19 cellular contexts compared by ENCODE assay signal in the genomic region with DNA sequence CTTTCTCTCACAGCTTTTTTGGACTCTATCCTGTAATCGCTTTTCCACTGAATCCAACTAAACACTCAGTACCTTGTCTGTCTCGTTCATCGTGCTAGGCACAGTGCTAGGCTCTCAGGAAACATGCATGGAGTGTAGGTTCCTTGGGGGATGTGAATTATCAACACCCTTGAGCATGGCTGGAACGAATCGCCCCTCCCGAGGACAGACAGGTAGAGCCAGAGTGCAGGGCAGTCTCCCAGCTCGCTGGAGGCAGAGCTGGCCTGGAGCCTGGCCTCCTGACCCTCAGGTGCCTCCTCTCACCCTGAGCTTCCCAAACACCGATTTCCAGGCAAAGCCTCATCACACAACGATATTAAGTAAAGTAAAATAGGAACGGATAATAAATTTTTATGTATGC.
A peak's percentile ranks its signal among the peaks of the same experiment; 100 is the strongest.
DNase-seq lines count a peak whose midpoint lies in the region; ATAC-seq and TF ChIP-seq lines count a peak whose summit lies in the region.
"Had no signal": no experiment of that assay in that cellular context is flagged by ENCODE, and none has a peak within 500 bp of the region (broad histone marks: within the 10 kb centered on the region; RNA-seq: fewer than 3 reads in every experiment).

No MANE protein-coding gene starts in this region.

- no peaks in the 10 kb centered on the region for H3K9me3 ChIP-seq in neural progenitor cell (ENCODE audit: low read depth)
- peaks cover 15% of the 10 kb centered on the region; the same call in 1 of the 2 replicates for H3K9me3 ChIP-seq in OCI-LY7 (ENCODE audit: low read length)
- no peaks in the 10 kb centered on the region for H3K9me3 ChIP-seq in testis
- H3K9me3 ChIP-seq: BE2C had no signal

- intact Hi-C loops in OCI-LY7 (cut with micrococcal nuclease; ENCODE audit: unreplicated experiment) (no loop called here), testis (cut with DNase I; ENCODE audit: low total_unique reads) (no loop called here)

- WGBS in testis, 2 donors: 86 to 87% methylated on average over 10 of the region's 10 CpGs

- H3K4me2 ChIP-seq in neural progenitor cell (no peak overlapping the region), OCI-LY7 (ENCODE audit: low read length) (no peak overlapping the region)

- peaks cover 3% of the 10 kb centered on the region for H3K4me1 Mint-ChIP-seq in activated CD8-positive, alpha-beta memory T cell treated with anti-CD3 and anti-CD28 coated beads, Interleukin-2, amount 10 ng/mL, durations not matched to agents 7 days and 5 days
- peaks cover 5% of the 10 kb centered on the region for H3K4me1 Mint-ChIP-seq in neural progenitor cell
- H3K4me1 Mint-ChIP-seq: CD4-positive, alpha-beta memory T cell had no signal

- no peaks in the 10 kb centered on the region for H3K79me2 ChIP-seq in neural progenitor cell (ENCODE audit: low read depth)
- no peaks in the 10 kb centered on the region for H3K79me2 ChIP-seq in OCI-LY7 (ENCODE audit: insufficient read depth, low read depth, low read length)

- no peaks in the 10 kb centered on the region for H3K36me3 ChIP-seq in neural progenitor cell
- H3K36me3 ChIP-seq in OCI-LY7 (ENCODE audit: insufficient read depth, low read length): peaks cover 4% of the 10 kb centered on the region; the same call in 1 of the 2 replicates
- H3K36me3 ChIP-seq in testis (ENCODE audit: low read depth, missing control alignments): no peaks in the 10 kb centered on the region
- H3K36me3 ChIP-seq: BE2C had no signal

- H3K9ac ChIP-seq in neural progenitor cell: no peak overlapping the region

- no peak overlapping the region for H2AFZ ChIP-seq in neural progenitor cell (replicated peaks)
- H2AFZ ChIP-seq in OCI-LY7 (ENCODE audit: low read length): no peak overlapping the region

- no peaks in the 10 kb centered on the region for H3K27me3 Mint-ChIP-seq in activated CD8-positive, alpha-beta memory T cell treated with anti-CD3 and anti-CD28 coated beads, Interleukin-2, amount 10 ng/mL, durations not matched to agents 7 days and 5 days
- H3K27me3 Mint-ChIP-seq in neural progenitor cell (ENCODE audit: insufficient read depth, low read depth): peaks cover 6% of the 10 kb centered on the region

- POLR2A ChIA-PET in OCI-LY7 (lab: Charles Lee): interaction anchor here (0.6 to 1.5 kb wide), 3 partner anchors 13 to 763 kb away, joined by 3 to 4 read pairs (median 3); no protein-coding TSS in a partner anchor

- H3K9me3 Mint-ChIP-seq in activated CD8-positive, alpha-beta memory T cell treated with anti-CD3 and anti-CD28 coated beads, Interleukin-2, amount 10 ng/mL, durations not matched to agents 7 days and 5 days (ENCODE audit: low read depth): no peaks in the 10 kb centered on the region
- peaks cover 15% of the 10 kb centered on the region for H3K9me3 Mint-ChIP-seq in neural progenitor cell

- H3K27me3 ChIP-seq in neural progenitor cell: no peaks in the 10 kb centered on the region
- H3K27me3 ChIP-seq in testis: no peaks in the 10 kb centered on the region
- H3K27me3 ChIP-seq: BE2C had no signal

- H3K4me1 ChIP-seq in neural progenitor cell (peaks cover 5% of the 10 kb centered on the region), OCI-LY7 (ENCODE audit: insufficient read depth, low read length, poor library complexity, severe bottlenecking) (no peaks in the 10 kb centered on the region), testis (no peaks in the 10 kb centered on the region)
- H3K4me1 ChIP-seq: BE2C had no signal

- CTCF ChIA-PET in activated CD8-positive, alpha-beta memory T cell treated with anti-CD3 and anti-CD28 coated beads, Interleukin-2, amount 10 ng/mL, durations not matched to agents 7 days and 5 days (lab: Charles Lee): no interaction called here
- CTCF ChIA-PET in OCI-LY7 (lab: Charles Lee; ENCODE audit: unreplicated experiment): no interaction called here

- H4K20me1 ChIP-seq in neural progenitor cell (ENCODE audit: low read depth) (no peaks in the 10 kb centered on the region), OCI-LY7 (ENCODE audit: insufficient read depth, low read length) (no peaks in the 10 kb centered on the region)

- DNase-seq in activated CD8-positive, alpha-beta memory T cell treated with anti-CD3 and anti-CD28 coated beads, Interleukin-2, amount 10 ng/mL, durations not matched to agents 7 days and 5 days: peak; percentile 2
- DNase-seq in activated CD8-positive, alpha-beta memory T cell treated with anti-CD3 and anti-CD28 coated beads, Interleukin-2, amount 50 U/mL, for 48 hours: no peak
- DNase-seq in left kidney (ENCODE audit: low read depth, low spot score) (peak; percentile 59), neural progenitor cell (ENCODE audit: low spot score) (no peak), OCI-LY7 (ENCODE audit: low spot score) (no peak), testis (no peak), HUDEP-2 (lab: John Stamatoyannopoulos, UW; ENCODE audit: unreplicated experiment in 76 of 76) (no peak)
- DNase-seq: BE2C; C1 segment of cervical spinal cord; Calu3; CD4-positive, alpha-beta memory T cell; COR-L47; DMS53; DMS79 treated with DMSO at 0.1 percent for 48 hours; GF-D8; GOT3; HCEC 1CT had no signal

- TF ChIP-seq POLR2A in testis (IDR thresholded peaks at IDR 0.05): no peak

- peaks cover 5% of the 10 kb centered on the region for H3K36me3 Mint-ChIP-seq in activated CD8-positive, alpha-beta memory T cell treated with anti-CD3 and anti-CD28 coated beads, Interleukin-2, amount 10 ng/mL, durations not matched to agents 7 days and 5 days
- H3K36me3 Mint-ChIP-seq in neural progenitor cell: peaks cover 5% of the 10 kb centered on the region

- peaks cover 12% of the 10 kb centered on the region for H3F3A ChIP-seq in neural progenitor cell (ENCODE audit: low read depth)

- H3K4me3 ChIP-seq in neural progenitor cell: no peak overlapping the region
- no peak overlapping the region for H3K4me3 ChIP-seq in OCI-LY7 (ENCODE audit: low read depth, low read length, poor library complexity, severe bottlenecking)
- no peak overlapping the region for H3K4me3 ChIP-seq in testis

- H3K27ac ChIP-seq in neural progenitor cell: no peak overlapping the region
- H3K27ac ChIP-seq in OCI-LY7 (ENCODE audit: low read depth, low read length, poor library complexity, severe bottlenecking): no peak overlapping the region
- H3K27ac ChIP-seq in testis: no peak overlapping the region
- H3K27ac ChIP-seq: 22Rv1 had no signal

- no peak overlapping the region for H3K27ac Mint-ChIP-seq in activated CD8-positive, alpha-beta memory T cell treated with anti-CD3 and anti-CD28 coated beads, Interleukin-2, amount 10 ng/mL, durations not matched to agents 7 days and 5 days
- H3K27ac Mint-ChIP-seq in neural progenitor cell: peak overlapping the region; percentile 73
- H3K27ac Mint-ChIP-seq: CD4-positive, alpha-beta memory T cell had no signal

- TF ChIP-seq CTCF in neural progenitor cell (IDR thresholded peaks at IDR 0.05) (no peak), OCI-LY7 (conservative IDR thresholded peaks at IDR 0.05; ENCODE audit: low read length) (no peak), testis (IDR thresholded peaks at IDR 0.05) (no peak)

- no peak overlapping the region for H3K4me3 Mint-ChIP-seq in activated CD8-positive, alpha-beta memory T cell treated with anti-CD3 and anti-CD28 coated beads, Interleukin-2, amount 10 ng/mL, durations not matched to agents 7 days and 5 days
- H3K4me3 Mint-ChIP-seq in neural progenitor cell: no peak overlapping the region
- H3K4me3 Mint-ChIP-seq: CD4-positive, alpha-beta memory T cell had no signal

- no TSS peak for BruUV-seq in OCI-LY7 (replicated peaks; lab: Mats Ljungman, UMichigan)

- ATAC-seq in activated CD8-positive, alpha-beta memory T cell treated with anti-CD3 and anti-CD28 coated beads, Interleukin-2, amount 10 ng/mL, durations not matched to agents 7 days and 5 days: no peak
- ATAC-seq in GM21529 (IDR thresholded peaks at IDR 0.05; ENCODE audit: unreplicated experiment): no peak

- no peaks in the 10 kb centered on the region for H3K9me2 ChIP-seq in OCI-LY7 (ENCODE audit: insufficient read depth, low read length)

Comparison
In these comparisons a context has a peak if more than half of its experiments do, and no peak if none do; other contexts are left out.
1. DNase-seq: peak in activated CD8-positive, alpha-beta memory T cell treated with anti-CD3 and anti-CD28 coated beads, Interleukin-2, amount 10 ng/mL, durations not matched to agents 7 days and 5 days (single experiment) and left kidney (single experiment); none in activated CD8-positive, alpha-beta memory T cell treated with anti-CD3 and anti-CD28 coated beads, Interleukin-2, amount 50 U/mL, for 48 hours (single experiment), neural progenitor cell (single experiment), OCI-LY7 (single experiment), testis (single experiment) and HUDEP-2 (0 of 76).